In the genomic region with DNA sequence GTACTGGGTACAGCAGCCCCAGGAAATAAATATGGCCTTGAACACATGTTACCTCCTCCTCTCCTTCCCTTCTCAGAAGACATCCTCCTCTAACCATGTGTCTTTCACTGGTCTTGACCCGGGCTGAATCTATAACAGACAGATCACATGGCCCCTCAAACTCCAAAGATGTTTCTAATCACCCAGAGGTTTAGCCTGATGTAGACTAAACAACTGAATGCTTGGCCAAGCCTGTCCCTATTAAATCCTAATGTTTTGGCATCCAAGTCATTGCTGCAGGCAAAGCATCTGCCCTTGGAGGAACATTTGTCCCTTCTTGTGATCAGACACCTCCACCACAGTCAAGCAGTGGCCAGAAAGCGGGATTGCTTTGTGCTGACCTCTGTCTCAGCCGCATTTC, we compare ENCODE assay signal across 21 cellular contexts.
DNase-seq lines count a peak whose midpoint lies in the region; ATAC-seq and TF ChIP-seq lines count a peak whose summit lies in the region.
"Had no signal": no experiment of that assay in that cellular context is flagged by ENCODE, and none has a peak within 500 bp of the region (broad histone marks: within the 10 kb centered on the region; RNA-seq: fewer than 3 reads in every experiment).

No MANE protein-coding gene starts in this region.

- no peak for TF ChIP-seq CTCF in suprapubic skin (IDR thresholded peaks at IDR 0.05)
- no peak for TF ChIP-seq CTCF in transverse colon (IDR thresholded peaks at IDR 0.05)

- no peak overlapping the region for H3K9ac ChIP-seq in adipocyte (ENCODE audit: low read length)

- H3K27ac ChIP-seq in suprapubic skin (peak overlapping the region; percentile 89), transverse colon (no peak overlapping the region)
- H3K27ac ChIP-seq: RWPE1 had no signal

- TF ChIP-seq POLR2A in suprapubic skin (IDR thresholded peaks at IDR 0.05) (no peak), transverse colon (IDR thresholded peaks at IDR 0.05) (no peak)

- intact Hi-C loops in transverse colon (cut with DNase I; ENCODE audit: low total_unique reads): no loop called here

- H3K4me1 ChIP-seq in adipocyte (ENCODE audit: control insufficient read depth, insufficient read depth, low read length): peaks cover 24% of the 10 kb centered on the region
- peaks cover 21% of the 10 kb centered on the region for H3K4me1 ChIP-seq in suprapubic skin
- H3K4me1 ChIP-seq in transverse colon: no peaks in the 10 kb centered on the region

- no peaks in the 10 kb centered on the region for H3K27me3 ChIP-seq in adipocyte (replicated peaks; ENCODE audit: control insufficient read depth, insufficient read depth, low read length)
- no peaks in the 10 kb centered on the region for H3K27me3 ChIP-seq in suprapubic skin
- H3K27me3 ChIP-seq in transverse colon: no peaks in the 10 kb centered on the region
- H3K27me3 ChIP-seq: MG63 had no signal

- no peak overlapping the region for H3K4me3 ChIP-seq in adipocyte (ENCODE audit: low read length)
- H3K4me3 ChIP-seq in suprapubic skin: no peak overlapping the region
- H3K4me3 ChIP-seq in transverse colon: no peak overlapping the region
- H3K4me3 ChIP-seq: GM23338, MG63 had no signal

- 67% methylated on average over 3 of the region's 3 CpGs for WGBS in suprapubic skin
- WGBS in transverse colon (ENCODE audit: low coverage in 1 of 2), 2 donors: 33 to 82% methylated on average over 1 to 3 of the region's 3 CpGs

- in situ Hi-C loops in transverse colon (cut with MboI; ENCODE audit: low pct_ligation_motif_present in 1 of 4, low pct_unique_long_range_greater_than_20kb in 1 of 4, low sequenced_read_pairs in 3 of 4): loop anchor here in 1 of 4 donors (25.0 kb wide), 1 partner anchor 101 kb away; no protein-coding TSS in a partner anchor

- no peaks in the 10 kb centered on the region for H3K36me3 ChIP-seq in adipocyte (ENCODE audit: control insufficient read depth, insufficient read depth, low read length, severe bottlenecking)
- H3K36me3 ChIP-seq in suprapubic skin: no peaks in the 10 kb centered on the region
- no peaks in the 10 kb centered on the region for H3K36me3 ChIP-seq in transverse colon
- H3K36me3 ChIP-seq: MG63 had no signal

- ATAC-seq in GM21360 (IDR thresholded peaks at IDR 0.05; ENCODE audit: unreplicated experiment): no peak
- ATAC-seq: GM23338 had no signal

- DNase-seq in AG20443 (ENCODE audit: low spot score) (peak; percentile 41), adipocyte (ENCODE audit: low read depth) (peak; percentile 18), fibroblast of peridontal ligament (ENCODE audit: extremely low read depth) (peak; percentile 11), suprapubic skin (ENCODE audit: low spot score in 2 of 2) (no peak), DMS53 (lab: John Stamatoyannopoulos, UW) (no peak), NCI-H1105 treated with DMSO at 0.1 percent for 48 hours (lab: John Stamatoyannopoulos, UW) (no peak), transverse colon (no peak)
- DNase-seq: Calu3; CD8-positive, alpha-beta memory T cell; DND-41; H9; KBM-7; MG63; NCI-H2029; NCI-H446; NCI-H524 treated with DMSO at 0.1 percent for 48 hours; NCI-H82; SHP77 had no signal

- H3K9me3 ChIP-seq in adipocyte (ENCODE audit: control insufficient read depth, low read length) (no peaks in the 10 kb centered on the region), suprapubic skin (no peaks in the 10 kb centered on the region), transverse colon (no peaks in the 10 kb centered on the region)
- H3K9me3 ChIP-seq: MG63 had no signal

- TF ChIP-seq EP300 in suprapubic skin (IDR thresholded peaks at IDR 0.05): no peak
- no peak for TF ChIP-seq EP300 in transverse colon (IDR thresholded peaks at IDR 0.05; ENCODE audit: low read depth)

Comparison
In these comparisons a context has a peak if more than half of its experiments do, and no peak if none do; other contexts are left out.
1. DNase-seq: peak in AG20443 (single experiment), adipocyte (single experiment) and fibroblast of peridontal ligament (single experiment); none in suprapubic skin (0 of 2), DMS53 (single experiment), NCI-H1105 treated with DMSO at 0.1 percent for 48 hours (single experiment) and transverse colon (single experiment).